Comparison of ENCODE assay signal across 1 cellular context in the genomic region with DNA sequence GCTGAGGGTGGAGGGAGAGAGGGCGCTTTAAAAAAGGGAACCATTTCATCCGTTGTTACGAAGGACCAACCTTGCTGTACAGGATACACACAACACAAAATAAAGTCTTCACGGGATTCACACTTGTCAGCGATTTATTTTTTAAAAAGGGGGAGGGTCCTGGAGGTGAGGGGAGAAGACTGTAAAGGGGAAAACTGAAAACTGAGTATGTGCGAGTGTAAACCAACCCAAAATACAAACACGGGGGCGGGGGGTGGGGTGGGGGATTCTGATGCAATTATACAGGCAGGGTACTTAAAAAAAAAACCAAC.
TF ChIP-seq lines count a peak whose summit lies in the region.

No MANE protein-coding gene starts in this region.

TF ChIP-seq in HepG2, 621 proteins besides CTCF, POLR2A, EP300 and RAD21:
- 0 out of 2 replicates have a peak, but pooled peaks have one; percentile 1 for TF ChIP-seq ZMAT3 (CRISPR knock-in tag; conservative IDR thresholded peaks at IDR 0.05)
- TF ChIP-seq, protein P1, sequence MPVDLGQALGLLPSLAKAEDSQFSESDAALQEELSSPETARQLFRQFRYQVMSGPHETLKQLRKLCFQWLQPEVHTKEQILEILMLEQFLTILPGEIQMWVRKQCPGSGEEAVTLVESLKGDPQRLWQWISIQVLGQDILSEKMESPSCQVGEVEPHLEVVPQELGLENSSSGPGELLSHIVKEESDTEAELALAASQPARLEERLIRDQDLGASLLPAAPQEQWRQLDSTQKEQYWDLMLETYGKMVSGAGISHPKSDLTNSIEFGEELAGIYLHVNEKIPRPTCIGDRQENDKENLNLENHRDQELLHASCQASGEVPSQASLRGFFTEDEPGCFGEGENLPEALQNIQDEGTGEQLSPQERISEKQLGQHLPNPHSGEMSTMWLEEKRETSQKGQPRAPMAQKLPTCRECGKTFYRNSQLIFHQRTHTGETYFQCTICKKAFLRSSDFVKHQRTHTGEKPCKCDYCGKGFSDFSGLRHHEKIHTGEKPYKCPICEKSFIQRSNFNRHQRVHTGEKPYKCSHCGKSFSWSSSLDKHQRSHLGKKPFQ (CRISPR knock-in tag; IDR thresholded peaks at IDR 0.05; ENCODE audit: insufficient replicate concordance): peak; percentile 4
- TF ChIP-seq HNRNPK (IDR thresholded peaks at IDR 0.05; ENCODE audit: low read depth, low read length, poor library complexity, severe bottlenecking): peak; percentile 39
- peak; percentile 54 to 66 for TF ChIP-seq MAFK (conservative IDR thresholded peaks at IDR 0.05 in 1 of 2, IDR thresholded peaks at IDR 0.05 in 1 of 2; ENCODE audit: low read length in 2 of 2)
- peak; percentile 29; the same call in 1 of the 2 replicates for TF ChIP-seq MAFF (IDR thresholded peaks at IDR 0.05; ENCODE audit: low read depth, low read length)
- TF ChIP-seq, protein P2, sequence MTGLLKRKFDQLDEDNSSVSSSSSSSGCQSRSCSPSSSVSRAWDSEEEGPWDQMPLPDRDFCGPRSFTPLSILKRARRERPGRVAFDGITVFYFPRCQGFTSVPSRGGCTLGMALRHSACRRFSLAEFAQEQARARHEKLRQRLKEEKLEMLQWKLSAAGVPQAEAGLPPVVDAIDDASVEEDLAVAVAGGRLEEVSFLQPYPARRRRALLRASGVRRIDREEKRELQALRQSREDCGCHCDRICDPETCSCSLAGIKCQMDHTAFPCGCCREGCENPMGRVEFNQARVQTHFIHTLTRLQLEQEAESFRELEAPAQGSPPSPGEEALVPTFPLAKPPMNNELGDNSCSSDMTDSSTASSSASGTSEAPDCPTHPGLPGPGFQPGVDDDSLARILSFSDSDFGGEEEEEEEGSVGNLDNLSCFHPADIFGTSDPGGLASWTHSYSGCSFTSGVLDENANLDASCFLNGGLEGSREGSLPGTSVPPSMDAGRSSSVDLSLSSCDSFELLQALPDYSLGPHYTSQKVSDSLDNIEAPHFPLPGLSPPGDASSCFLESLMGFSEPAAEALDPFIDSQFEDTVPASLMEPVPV (CRISPR knock-in tag; IDR thresholded peaks at IDR 0.05): no peak
- TF ChIP-seq ZNF207 (IDR thresholded peaks at IDR 0.05; ENCODE audit: borderline replicate concordance): no peak
- 0 out of 2 replicates have a peak, but pooled peaks have one; percentile 8 for TF ChIP-seq ZNF264 (CRISPR knock-in tag; IDR thresholded peaks at IDR 0.05)
- TF ChIP-seq ZFP62 (CRISPR knock-in tag; IDR thresholded peaks at IDR 0.05): no peak
- TF ChIP-seq ISX (CRISPR knock-in tag; conservative IDR thresholded peaks at IDR 0.05): 0 out of 2 replicates have a peak, but pooled peaks have one; percentile 7
- 0 out of 2 replicates have a peak, but pooled peaks have one; percentile 52 for TF ChIP-seq CSRNP2 (CRISPR knock-in tag; conservative IDR thresholded peaks at IDR 0.05; ENCODE audit: low read depth)
- 0 out of 2 replicates have a peak, but pooled peaks have one; percentile 9 for TF ChIP-seq TP53 (CRISPR knock-in tag; conservative IDR thresholded peaks at IDR 0.05)
- TF ChIP-seq, protein P3, sequence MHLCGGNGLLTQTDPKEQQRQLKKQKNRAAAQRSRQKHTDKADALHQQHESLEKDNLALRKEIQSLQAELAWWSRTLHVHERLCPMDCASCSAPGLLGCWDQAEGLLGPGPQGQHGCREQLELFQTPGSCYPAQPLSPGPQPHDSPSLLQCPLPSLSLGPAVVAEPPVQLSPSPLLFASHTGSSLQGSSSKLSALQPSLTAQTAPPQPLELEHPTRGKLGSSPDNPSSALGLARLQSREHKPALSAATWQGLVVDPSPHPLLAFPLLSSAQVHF (CRISPR knock-in tag; IDR thresholded peaks at IDR 0.05): 0 out of 2 replicates have a peak, but pooled peaks have one; percentile 9
